ENCODE assay signal across 8 cellular contexts in the genomic region with DNA sequence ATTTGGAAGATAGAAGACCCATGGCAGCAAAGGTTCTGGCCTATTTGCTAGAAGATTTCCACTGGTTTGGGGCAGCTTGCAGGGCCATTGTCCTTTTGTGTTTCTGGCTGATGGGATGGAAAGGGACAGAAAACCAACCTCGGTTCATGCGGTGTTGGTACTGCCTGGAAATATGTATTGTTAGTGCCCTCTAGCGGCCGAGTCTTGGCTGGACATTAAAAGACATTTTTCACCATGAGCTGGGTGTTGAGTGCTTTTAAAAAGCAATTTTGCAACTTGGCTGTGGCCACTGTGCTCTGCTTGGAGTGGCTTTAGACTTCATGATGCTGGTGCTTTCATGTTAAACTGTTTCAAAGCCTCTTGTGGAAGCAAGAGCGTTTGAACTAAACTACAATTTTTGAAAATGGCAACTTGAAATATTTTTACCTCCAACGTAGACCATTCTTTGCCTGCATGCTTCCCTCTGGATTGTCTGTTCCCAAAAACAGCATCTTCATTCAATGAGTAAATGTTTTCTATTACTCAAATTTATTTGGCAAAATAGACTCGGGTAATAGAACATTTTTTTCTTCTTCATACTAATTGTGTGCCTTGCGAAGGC.
DNase-seq lines count a peak whose midpoint lies in the region; ATAC-seq lines count a peak whose summit lies in the region.

No MANE protein-coding gene starts in this region.

- ATAC-seq in left cardiac atrium (peak; percentile 84 to 92), HG02884 (IDR thresholded peaks at IDR 0.05; ENCODE audit: unreplicated experiment) (no peak)

- peak; percentile 43 for DNase-seq in NCI-H1436 (lab: John Stamatoyannopoulos, UW)
- DNase-seq in NCI-H1436 treated with DMSO at 0.1 percent for 48 hours (lab: John Stamatoyannopoulos, UW), result no peak
- peak; percentile 76 for DNase-seq in NAMALWA (ENCODE audit: low spot score)
- DNase-seq in SW 1271 (lab: John Stamatoyannopoulos, UW), result peak; percentile 13 to 44
- DNase-seq in activated naive CD8-positive, alpha-beta T cell treated with anti-CD3 and anti-CD28 coated beads, Interleukin-2, amount 50 U/mL, for 16 hours (ENCODE audit: low read depth, low spot score), result peak; percentile 27
- DNase-seq in left cardiac atrium, result peak; percentile 74
- DNase-seq in retina, result peak; percentile 84

- intact Hi-C loops in left cardiac atrium (cut with DNase I), result loop anchor here in 1 of 2 donors (5.0 to 10.0 kb wide), 2 partner anchors 341 to 544 kb away; partner anchors contain the start of gene RBM19
